In the genomic region with DNA sequence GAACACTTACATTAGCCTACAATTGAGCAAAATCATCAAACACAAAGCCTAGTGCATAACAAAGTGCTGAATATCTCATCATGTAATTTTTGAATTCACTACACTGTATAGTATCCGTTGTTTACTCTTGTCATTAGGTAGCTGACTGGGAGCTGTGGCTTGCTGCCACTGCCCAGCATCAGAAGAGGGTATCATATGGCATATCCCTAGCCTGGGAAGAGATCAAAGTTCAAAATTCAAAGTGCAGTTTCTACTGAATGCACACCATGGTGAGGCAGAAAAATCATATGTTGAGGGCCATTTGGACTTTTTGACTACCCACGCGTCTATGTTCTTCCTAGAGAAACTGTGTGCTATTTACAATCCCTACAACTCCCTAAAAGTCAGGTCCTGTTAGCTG, we compare ENCODE assay signal across 1 cellular context.
TF ChIP-seq lines count a peak whose summit lies in the region.

No MANE protein-coding gene starts in this region.

TF ChIP-seq in HepG2, 621 proteins besides CTCF, POLR2A, EP300 and RAD21 (continued from another document and continues in another):
- TF ChIP-seq, protein P1, sequence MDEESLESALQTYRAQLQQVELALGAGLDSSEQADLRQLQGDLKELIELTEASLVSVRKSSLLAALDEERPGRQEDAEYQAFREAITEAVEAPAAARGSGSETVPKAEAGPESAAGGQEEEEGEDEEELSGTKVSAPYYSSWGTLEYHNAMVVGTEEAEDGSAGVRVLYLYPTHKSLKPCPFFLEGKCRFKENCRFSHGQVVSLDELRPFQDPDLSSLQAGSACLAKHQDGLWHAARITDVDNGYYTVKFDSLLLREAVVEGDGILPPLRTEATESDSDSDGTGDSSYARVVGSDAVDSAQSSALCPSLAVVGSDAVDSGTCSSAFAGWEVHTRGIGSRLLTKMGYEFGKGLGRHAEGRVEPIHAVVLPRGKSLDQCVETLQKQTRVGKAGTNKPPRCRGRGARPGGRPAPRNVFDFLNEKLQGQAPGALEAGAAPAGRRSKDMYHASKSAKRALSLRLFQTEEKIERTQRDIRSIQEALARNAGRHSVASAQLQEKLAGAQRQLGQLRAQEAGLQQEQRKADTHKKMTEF (CRISPR knock-in tag; IDR thresholded peaks at IDR 0.05): peak; percentile 73; the same call in 1 of the 2 replicates
- TF ChIP-seq MYNN (CRISPR knock-in tag; IDR thresholded peaks at IDR 0.05; ENCODE audit: low read depth) (no peak), RFXANK (CRISPR knock-in tag; IDR thresholded peaks at IDR 0.05) (no peak), PHB2 (IDR thresholded peaks at IDR 0.05; ENCODE audit: partially characterized antibody) (no peak), HOXA7 (CRISPR knock-in tag; IDR thresholded peaks at IDR 0.05) (no peak), PTBP1 (IDR thresholded peaks at IDR 0.05; ENCODE audit: low read depth, low read length, poor library complexity, severe bottlenecking) (no peak), DNMT3B (CRISPR knock-in tag; conservative IDR thresholded peaks at IDR 0.05) (0 out of 2 replicates have a peak, but pooled peaks have one; percentile 18), TAF1 (CRISPR knock-in tag; IDR thresholded peaks at IDR 0.05) (no peak), MAZ (IDR thresholded peaks at IDR 0.05; ENCODE audit: borderline replicate concordance, low read depth, low read length) (no peak), MAZ (CRISPR knock-in tag; IDR thresholded peaks at IDR 0.05; ENCODE audit: low read depth) (no peak), ZNF121 (CRISPR knock-in tag; IDR thresholded peaks at IDR 0.05) (no peak), HNRNPH1 (optimal IDR thresholded peaks at IDR 0.05; ENCODE audit: low read depth, low read length) (no peak), HDAC1 (CRISPR knock-in tag; IDR thresholded peaks at IDR 0.05) (no peak), HOXA3 (CRISPR knock-in tag; IDR thresholded peaks at IDR 0.05) (no peak), ZC3H13 (CRISPR knock-in tag; IDR thresholded peaks at IDR 0.05) (no peak), ZNF746 (CRISPR knock-in tag; IDR thresholded peaks at IDR 0.05) (no peak), ZSCAN25 (CRISPR knock-in tag; IDR thresholded peaks at IDR 0.05) (no peak), KLF6 (CRISPR knock-in tag; IDR thresholded peaks at IDR 0.05) (no peak), FOXA3 (CRISPR knock-in tag; IDR thresholded peaks at IDR 0.05) (peak; percentile 89), HCFC1 (IDR thresholded peaks at IDR 0.05; ENCODE audit: low read depth, low read length) (no peak), MZF1 (CRISPR knock-in tag; IDR thresholded peaks at IDR 0.05; ENCODE audit: borderline replicate concordance) (no peak), TBX3 (IDR thresholded peaks at IDR 0.05; ENCODE audit: borderline replicate concordance) (0 out of 2 replicates have a peak, but pooled peaks have one; percentile 21), ZNF546 (CRISPR knock-in tag; conservative IDR thresholded peaks at IDR 0.05) (no peak), NFYC (CRISPR knock-in tag; IDR thresholded peaks at IDR 0.05) (no peak), ZNF274 (CRISPR knock-in tag; IDR thresholded peaks at IDR 0.05) (no peak), MIER2 (CRISPR knock-in tag; IDR thresholded peaks at IDR 0.05) (no peak), FOXK1 (CRISPR knock-in tag; IDR thresholded peaks at IDR 0.05; ENCODE audit: borderline replicate concordance, low read depth) (peak; percentile 45; the same call in 1 of the 2 replicates), DNMT1 (CRISPR knock-in tag; IDR thresholded peaks at IDR 0.05) (no peak)
- TF ChIP-seq, protein P2, sequence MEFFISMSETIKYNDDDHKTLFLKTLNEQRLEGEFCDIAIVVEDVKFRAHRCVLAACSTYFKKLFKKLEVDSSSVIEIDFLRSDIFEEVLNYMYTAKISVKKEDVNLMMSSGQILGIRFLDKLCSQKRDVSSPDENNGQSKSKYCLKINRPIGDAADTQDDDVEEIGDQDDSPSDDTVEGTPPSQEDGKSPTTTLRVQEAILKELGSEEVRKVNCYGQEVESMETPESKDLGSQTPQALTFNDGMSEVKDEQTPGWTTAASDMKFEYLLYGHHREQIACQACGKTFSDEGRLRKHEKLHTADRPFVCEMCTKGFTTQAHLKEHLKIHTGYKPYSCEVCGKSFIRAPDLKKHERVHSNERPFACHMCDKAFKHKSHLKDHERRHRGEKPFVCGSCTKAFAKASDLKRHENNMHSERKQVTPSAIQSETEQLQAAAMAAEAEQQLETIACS (CRISPR knock-in tag; IDR thresholded peaks at IDR 0.05): no peak
- TF ChIP-seq, protein P3, sequence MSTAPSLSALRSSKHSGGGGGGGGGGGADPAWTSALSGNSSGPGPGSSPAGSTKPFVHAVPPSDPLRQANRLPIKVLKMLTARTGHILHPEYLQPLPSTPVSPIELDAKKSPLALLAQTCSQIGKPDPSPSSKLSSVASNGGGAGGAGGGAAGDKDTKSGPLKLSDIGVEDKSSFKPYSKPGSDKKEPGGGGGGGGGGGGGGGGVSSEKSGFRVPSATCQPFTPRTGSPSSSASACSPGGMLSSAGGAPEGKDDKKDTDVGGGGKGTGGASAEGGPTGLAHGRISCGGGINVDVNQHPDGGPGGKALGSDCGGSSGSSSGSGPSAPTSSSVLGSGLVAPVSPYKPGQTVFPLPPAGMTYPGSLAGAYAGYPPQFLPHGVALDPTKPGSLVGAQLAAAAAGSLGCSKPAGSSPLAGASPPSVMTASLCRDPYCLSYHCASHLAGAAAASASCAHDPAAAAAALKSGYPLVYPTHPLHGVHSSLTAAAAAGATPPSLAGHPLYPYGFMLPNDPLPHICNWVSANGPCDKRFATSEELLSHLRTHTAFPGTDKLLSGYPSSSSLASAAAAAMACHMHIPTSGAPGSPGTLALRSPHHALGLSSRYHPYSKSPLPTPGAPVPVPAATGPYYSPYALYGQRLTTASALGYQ (CRISPR knock-in tag; IDR thresholded peaks at IDR 0.05): no peak
- TF ChIP-seq, protein P4, sequence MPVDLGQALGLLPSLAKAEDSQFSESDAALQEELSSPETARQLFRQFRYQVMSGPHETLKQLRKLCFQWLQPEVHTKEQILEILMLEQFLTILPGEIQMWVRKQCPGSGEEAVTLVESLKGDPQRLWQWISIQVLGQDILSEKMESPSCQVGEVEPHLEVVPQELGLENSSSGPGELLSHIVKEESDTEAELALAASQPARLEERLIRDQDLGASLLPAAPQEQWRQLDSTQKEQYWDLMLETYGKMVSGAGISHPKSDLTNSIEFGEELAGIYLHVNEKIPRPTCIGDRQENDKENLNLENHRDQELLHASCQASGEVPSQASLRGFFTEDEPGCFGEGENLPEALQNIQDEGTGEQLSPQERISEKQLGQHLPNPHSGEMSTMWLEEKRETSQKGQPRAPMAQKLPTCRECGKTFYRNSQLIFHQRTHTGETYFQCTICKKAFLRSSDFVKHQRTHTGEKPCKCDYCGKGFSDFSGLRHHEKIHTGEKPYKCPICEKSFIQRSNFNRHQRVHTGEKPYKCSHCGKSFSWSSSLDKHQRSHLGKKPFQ (CRISPR knock-in tag; IDR thresholded peaks at IDR 0.05; ENCODE audit: insufficient replicate concordance): no peak
- TF ChIP-seq, protein P5, sequence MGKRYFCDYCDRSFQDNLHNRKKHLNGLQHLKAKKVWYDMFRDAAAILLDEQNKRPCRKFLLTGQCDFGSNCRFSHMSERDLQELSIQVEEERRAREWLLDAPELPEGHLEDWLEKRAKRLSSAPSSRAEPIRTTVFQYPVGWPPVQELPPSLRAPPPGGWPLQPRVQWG (CRISPR knock-in tag; IDR thresholded peaks at IDR 0.05; ENCODE audit: borderline replicate concordance, low read depth): no peak
- TF ChIP-seq, protein P6, sequence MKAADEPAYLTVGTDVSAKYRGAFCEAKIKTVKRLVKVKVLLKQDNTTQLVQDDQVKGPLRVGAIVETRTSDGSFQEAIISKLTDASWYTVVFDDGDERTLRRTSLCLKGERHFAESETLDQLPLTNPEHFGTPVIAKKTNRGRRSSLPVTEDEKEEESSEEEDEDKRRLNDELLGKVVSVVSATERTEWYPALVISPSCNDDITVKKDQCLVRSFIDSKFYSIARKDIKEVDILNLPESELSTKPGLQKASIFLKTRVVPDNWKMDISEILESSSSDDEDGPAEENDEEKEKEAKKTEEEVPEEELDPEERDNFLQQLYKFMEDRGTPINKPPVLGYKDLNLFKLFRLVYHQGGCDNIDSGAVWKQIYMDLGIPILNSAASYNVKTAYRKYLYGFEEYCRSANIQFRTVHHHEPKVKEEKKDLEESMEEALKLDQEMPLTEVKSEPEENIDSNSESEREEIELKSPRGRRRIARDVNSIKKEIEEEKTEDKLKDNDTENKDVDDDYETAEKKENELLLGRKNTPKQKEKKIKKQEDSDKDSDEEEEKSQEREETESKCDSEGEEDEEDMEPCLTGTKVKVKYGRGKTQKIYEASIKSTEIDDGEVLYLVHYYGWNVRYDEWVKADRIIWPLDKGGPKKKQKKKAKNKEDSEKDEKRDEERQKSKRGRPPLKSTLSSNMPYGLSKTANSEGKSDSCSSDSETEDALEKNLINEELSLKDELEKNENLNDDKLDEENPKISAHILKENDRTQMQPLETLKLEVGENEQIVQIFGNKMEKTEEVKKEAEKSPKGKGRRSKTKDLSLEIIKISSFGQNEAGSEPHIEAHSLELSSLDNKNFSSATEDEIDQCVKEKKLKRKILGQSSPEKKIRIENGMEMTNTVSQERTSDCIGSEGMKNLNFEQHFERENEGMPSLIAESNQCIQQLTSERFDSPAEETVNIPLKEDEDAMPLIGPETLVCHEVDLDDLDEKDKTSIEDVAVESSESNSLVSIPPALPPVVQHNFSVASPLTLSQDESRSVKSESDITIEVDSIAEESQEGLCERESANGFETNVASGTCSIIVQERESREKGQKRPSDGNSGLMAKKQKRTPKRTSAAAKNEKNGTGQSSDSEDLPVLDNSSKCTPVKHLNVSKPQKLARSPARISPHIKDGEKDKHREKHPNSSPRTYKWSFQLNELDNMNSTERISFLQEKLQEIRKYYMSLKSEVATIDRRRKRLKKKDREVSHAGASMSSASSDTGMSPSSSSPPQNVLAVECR (CRISPR knock-in tag; IDR thresholded peaks at IDR 0.05; ENCODE audit: borderline replicate concordance): no peak; the same call in 1 of the 2 replicates
- TF ChIP-seq, protein P7, sequence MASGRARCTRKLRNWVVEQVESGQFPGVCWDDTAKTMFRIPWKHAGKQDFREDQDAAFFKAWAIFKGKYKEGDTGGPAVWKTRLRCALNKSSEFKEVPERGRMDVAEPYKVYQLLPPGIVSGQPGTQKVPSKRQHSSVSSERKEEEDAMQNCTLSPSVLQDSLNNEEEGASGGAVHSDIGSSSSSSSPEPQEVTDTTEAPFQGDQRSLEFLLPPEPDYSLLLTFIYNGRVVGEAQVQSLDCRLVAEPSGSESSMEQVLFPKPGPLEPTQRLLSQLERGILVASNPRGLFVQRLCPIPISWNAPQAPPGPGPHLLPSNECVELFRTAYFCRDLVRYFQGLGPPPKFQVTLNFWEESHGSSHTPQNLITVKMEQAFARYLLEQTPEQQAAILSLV (CRISPR knock-in tag; IDR thresholded peaks at IDR 0.05; ENCODE audit: borderline replicate concordance): no peak
- TF ChIP-seq, protein P8, sequence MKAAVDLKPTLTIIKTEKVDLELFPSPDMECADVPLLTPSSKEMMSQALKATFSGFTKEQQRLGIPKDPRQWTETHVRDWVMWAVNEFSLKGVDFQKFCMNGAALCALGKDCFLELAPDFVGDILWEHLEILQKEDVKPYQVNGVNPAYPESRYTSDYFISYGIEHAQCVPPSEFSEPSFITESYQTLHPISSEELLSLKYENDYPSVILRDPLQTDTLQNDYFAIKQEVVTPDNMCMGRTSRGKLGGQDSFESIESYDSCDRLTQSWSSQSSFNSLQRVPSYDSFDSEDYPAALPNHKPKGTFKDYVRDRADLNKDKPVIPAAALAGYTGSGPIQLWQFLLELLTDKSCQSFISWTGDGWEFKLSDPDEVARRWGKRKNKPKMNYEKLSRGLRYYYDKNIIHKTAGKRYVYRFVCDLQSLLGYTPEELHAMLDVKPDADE (CRISPR knock-in tag; IDR thresholded peaks at IDR 0.05): no peak
- TF ChIP-seq, protein P9, sequence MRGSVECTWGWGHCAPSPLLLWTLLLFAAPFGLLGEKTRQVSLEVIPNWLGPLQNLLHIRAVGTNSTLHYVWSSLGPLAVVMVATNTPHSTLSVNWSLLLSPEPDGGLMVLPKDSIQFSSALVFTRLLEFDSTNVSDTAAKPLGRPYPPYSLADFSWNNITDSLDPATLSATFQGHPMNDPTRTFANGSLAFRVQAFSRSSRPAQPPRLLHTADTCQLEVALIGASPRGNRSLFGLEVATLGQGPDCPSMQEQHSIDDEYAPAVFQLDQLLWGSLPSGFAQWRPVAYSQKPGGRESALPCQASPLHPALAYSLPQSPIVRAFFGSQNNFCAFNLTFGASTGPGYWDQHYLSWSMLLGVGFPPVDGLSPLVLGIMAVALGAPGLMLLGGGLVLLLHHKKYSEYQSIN (CRISPR knock-in tag; IDR thresholded peaks at IDR 0.05; ENCODE audit: borderline replicate concordance): no peak
- TF ChIP-seq, protein P10, sequence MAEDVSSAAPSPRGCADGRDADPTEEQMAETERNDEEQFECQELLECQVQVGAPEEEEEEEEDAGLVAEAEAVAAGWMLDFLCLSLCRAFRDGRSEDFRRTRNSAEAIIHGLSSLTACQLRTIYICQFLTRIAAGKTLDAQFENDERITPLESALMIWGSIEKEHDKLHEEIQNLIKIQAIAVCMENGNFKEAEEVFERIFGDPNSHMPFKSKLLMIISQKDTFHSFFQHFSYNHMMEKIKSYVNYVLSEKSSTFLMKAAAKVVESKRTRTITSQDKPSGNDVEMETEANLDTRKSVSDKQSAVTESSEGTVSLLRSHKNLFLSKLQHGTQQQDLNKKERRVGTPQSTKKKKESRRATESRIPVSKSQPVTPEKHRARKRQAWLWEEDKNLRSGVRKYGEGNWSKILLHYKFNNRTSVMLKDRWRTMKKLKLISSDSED (CRISPR knock-in tag; IDR thresholded peaks at IDR 0.05): no peak
- TF ChIP-seq, protein P11, sequence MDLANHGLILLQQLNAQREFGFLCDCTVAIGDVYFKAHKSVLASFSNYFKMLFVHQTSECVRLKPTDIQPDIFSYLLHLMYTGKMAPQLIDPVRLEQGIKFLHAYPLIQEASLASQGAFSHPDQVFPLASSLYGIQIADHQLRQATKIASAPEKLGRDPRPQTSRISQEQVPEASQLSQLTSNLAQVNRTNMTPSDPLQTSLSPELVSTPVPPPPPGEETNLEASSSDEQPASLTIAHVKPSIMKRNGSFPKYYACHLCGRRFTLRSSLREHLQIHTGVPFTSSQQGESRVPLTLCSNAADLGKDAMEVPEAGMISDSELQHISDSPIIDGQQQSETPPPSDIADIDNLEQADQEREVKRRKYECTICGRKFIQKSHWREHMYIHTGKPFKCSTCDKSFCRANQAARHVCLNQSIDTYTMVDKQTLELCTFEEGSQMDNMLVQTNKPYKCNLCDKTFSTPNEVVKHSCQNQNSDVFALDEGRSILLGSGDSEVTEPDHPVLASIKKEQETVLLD (CRISPR knock-in tag; IDR thresholded peaks at IDR 0.05; ENCODE audit: low read depth): no peak
- TF ChIP-seq, protein P12, sequence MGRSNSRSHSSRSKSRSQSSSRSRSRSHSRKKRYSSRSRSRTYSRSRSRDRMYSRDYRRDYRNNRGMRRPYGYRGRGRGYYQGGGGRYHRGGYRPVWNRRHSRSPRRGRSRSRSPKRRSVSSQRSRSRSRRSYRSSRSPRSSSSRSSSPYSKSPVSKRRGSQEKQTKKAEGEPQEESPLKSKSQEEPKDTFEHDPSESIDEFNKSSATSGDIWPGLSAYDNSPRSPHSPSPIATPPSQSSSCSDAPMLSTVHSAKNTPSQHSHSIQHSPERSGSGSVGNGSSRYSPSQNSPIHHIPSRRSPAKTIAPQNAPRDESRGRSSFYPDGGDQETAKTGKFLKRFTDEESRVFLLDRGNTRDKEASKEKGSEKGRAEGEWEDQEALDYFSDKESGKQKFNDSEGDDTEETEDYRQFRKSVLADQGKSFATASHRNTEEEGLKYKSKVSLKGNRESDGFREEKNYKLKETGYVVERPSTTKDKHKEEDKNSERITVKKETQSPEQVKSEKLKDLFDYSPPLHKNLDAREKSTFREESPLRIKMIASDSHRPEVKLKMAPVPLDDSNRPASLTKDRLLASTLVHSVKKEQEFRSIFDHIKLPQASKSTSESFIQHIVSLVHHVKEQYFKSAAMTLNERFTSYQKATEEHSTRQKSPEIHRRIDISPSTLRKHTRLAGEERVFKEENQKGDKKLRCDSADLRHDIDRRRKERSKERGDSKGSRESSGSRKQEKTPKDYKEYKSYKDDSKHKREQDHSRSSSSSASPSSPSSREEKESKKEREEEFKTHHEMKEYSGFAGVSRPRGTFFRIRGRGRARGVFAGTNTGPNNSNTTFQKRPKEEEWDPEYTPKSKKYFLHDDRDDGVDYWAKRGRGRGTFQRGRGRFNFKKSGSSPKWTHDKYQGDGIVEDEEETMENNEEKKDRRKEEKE (IDR thresholded peaks at IDR 0.05): no peak
